8 cellular contexts compared by ENCODE assay signal in genomic region chr4:7103031-7103598, GRCh38. TPM values are rescaled to one million over a fixed set of nuclear protein-coding genes. Genes with fewer than 3 reads are reported as not detected.
A peak's percentile ranks its signal among the peaks of the same experiment; 100 is the strongest.
DNase-seq lines count a peak whose midpoint lies in the region; ATAC-seq and TF ChIP-seq lines count a peak whose summit lies in the region.

No MANE protein-coding gene starts in this region.

- peak overlapping the region; percentile 93 for H3K4me3 Mint-ChIP-seq in activated naive CD8-positive, alpha-beta T cell treated with anti-CD3 and anti-CD28 coated beads for 36 hours
- H3K4me3 Mint-ChIP-seq in type B pancreatic cell = peak overlapping the region; percentile 89

- peaks cover 0 to 28% (median 16%) of the 10 kb centered on the region in 12 donors for H3K4me1 ChIP-seq in heart left ventricle

- H3K27me3 ChIP-seq in heart left ventricle = no peaks in the 10 kb centered on the region

- H3K4me1 Mint-ChIP-seq in activated naive CD8-positive, alpha-beta T cell treated with anti-CD3 and anti-CD28 coated beads for 36 hours = peaks cover 11% of the 10 kb centered on the region
- H3K4me1 Mint-ChIP-seq in type B pancreatic cell (ENCODE audit: unreplicated experiment) = peaks cover 14% of the 10 kb centered on the region

- TF ChIP-seq POLR2A in heart left ventricle (IDR thresholded peaks at IDR 0.05) = peak; percentile 12 to 78

- H3K27me3 Mint-ChIP-seq in activated naive CD8-positive, alpha-beta T cell treated with anti-CD3 and anti-CD28 coated beads for 36 hours = no peaks in the 10 kb centered on the region
- peaks cover 11% of the 10 kb centered on the region for H3K27me3 Mint-ChIP-seq in type B pancreatic cell

- peak overlapping the region; percentile 67 for H3K27ac Mint-ChIP-seq in activated naive CD8-positive, alpha-beta T cell treated with anti-CD3 and anti-CD28 coated beads for 36 hours
- H3K27ac Mint-ChIP-seq in type B pancreatic cell = peak overlapping the region; percentile 90

- 0 to 2% (median 1%) methylated on average over 27 to 34 of the region's 34 CpGs for WGBS in heart left ventricle, 4 donors

- peak overlapping the region; percentile 43 to 90 (median 87) for H3K27ac ChIP-seq in heart left ventricle

- intact Hi-C loops in heart left ventricle (cut with DNase I) = loop anchor here in 5 of 10 donors (2.0 to 5.0 kb wide), 4 partner anchors 54 to 89 kb away; partner anchors contain the start of genes SORCS2 (in 1 of the 5) and TADA2B (in 1 of the 5)

- DNase-seq in G401 (ENCODE audit: low spot score) (peak; percentile 81), GOT3 (lab: John Stamatoyannopoulos, UW) (peak; percentile 59), LNCaP clone FGC (ENCODE audit: low read depth) (peak; percentile 56), SKM-1 treated with dmso at 0.1 percent for 144 hours (lab: John Stamatoyannopoulos, UW; ENCODE audit: unreplicated experiment) (peak; percentile 87), heart left ventricle (peak; percentile 90 to 94 (median 93)), pons (ENCODE audit: low spot score) (peak; percentile 90), type B pancreatic cell (ENCODE audit: extremely low spot score, unreplicated experiment) (peak; percentile 82)
- DNase-seq in activated naive CD8-positive, alpha-beta T cell treated with anti-CD3 and anti-CD28 coated beads for 36 hours = peak; percentile 84

- H3K9me3 ChIP-seq in heart left ventricle = no peaks in the 10 kb centered on the region

- peak; percentile 90 to 96 (median 94) for ATAC-seq in heart left ventricle

- TF ChIP-seq CTCF in LNCaP clone FGC (IDR thresholded peaks at IDR 0.05; ENCODE audit: control insufficient read depth, extremely low read depth, insufficient read depth) (peak; percentile 25; the same call in 1 of the 2 replicates), heart left ventricle (IDR thresholded peaks at IDR 0.05) (peak in 1 of 12 donors; percentile 11), type B pancreatic cell (conservative IDR thresholded peaks at IDR 0.05) (no peak)

- H3K4me3 ChIP-seq in LNCaP clone FGC (ENCODE audit: low read depth, low read length) (peak overlapping the region; percentile 73), heart left ventricle (peak overlapping the region; percentile 49 to 75 (median 66))

- in situ Hi-C loops in G401 (cut with HindIII; ENCODE audit: low sequenced_read_pairs) = no loop called here

- no peaks in the 10 kb centered on the region for H3K36me3 Mint-ChIP-seq in activated naive CD8-positive, alpha-beta T cell treated with anti-CD3 and anti-CD28 coated beads for 36 hours
- no peaks in the 10 kb centered on the region for H3K36me3 Mint-ChIP-seq in type B pancreatic cell

- no peaks in the 10 kb centered on the region for H3K9me3 Mint-ChIP-seq in activated naive CD8-positive, alpha-beta T cell treated with anti-CD3 and anti-CD28 coated beads for 36 hours
- H3K9me3 Mint-ChIP-seq in type B pancreatic cell = no peaks in the 10 kb centered on the region

- no peaks in the 10 kb centered on the region for H3K36me3 ChIP-seq in heart left ventricle

RNA-seq across cellular contexts. Expression of gene GRPEL1, which starts 35.3 kb away (rescaled TPM):
- 32.2 and 33.8 TPM in 2 replicates for total RNA-seq in G401 (2014; rRNA removed; shearing (Covaris generic))
- 100 to 1,000 TPM in 1 of 2 experiments, 10 to 100 TPM in 1; 96.6 to 109 TPM for total RNA-seq in activated naive CD8-positive, alpha-beta T cell treated with anti-CD3 and anti-CD28 coated beads for 36 hours
- total RNA-seq in heart left ventricle = 10 to 100 TPM; 38.6 to 68.1 (median 55.4) TPM
- 10 to 100 TPM; 43.7 to 70.8 TPM for polyA plus RNA-seq in heart left ventricle
- total RNA-seq in type B pancreatic cell (ENCODE audit: low replicate concordance) = 28.4 and 31.4 TPM in 2 replicates

RNA-seq across cellular contexts. Expression of gene TADA2B, which starts 59.9 kb away (rescaled TPM):
- total RNA-seq in G401 (2014; rRNA removed; shearing (Covaris generic)) = 9.1 and 19.6 TPM in 2 replicates
- total RNA-seq in activated naive CD8-positive, alpha-beta T cell treated with anti-CD3 and anti-CD28 coated beads for 36 hours = 10 to 100 TPM; 10.3 to 11.2 TPM
- total RNA-seq in heart left ventricle = 10 to 100 TPM; 24.5 to 40.2 (median 30.8) TPM
- polyA plus RNA-seq in heart left ventricle = 10 to 100 TPM; 15.3 to 31.9 TPM
- 21.7 and 23.1 TPM in 2 replicates for total RNA-seq in type B pancreatic cell (ENCODE audit: low replicate concordance)

Comparison
In these comparisons a context has a peak if more than half of its experiments do, and no peak if none do; other contexts are left out.
1. Peak in every context shown above with its lines: DNase-seq, ATAC-seq, H3K4me3 ChIP-seq and H3K27ac ChIP-seq.